ENCODE assay signal across 13 cellular contexts in the genomic region with DNA sequence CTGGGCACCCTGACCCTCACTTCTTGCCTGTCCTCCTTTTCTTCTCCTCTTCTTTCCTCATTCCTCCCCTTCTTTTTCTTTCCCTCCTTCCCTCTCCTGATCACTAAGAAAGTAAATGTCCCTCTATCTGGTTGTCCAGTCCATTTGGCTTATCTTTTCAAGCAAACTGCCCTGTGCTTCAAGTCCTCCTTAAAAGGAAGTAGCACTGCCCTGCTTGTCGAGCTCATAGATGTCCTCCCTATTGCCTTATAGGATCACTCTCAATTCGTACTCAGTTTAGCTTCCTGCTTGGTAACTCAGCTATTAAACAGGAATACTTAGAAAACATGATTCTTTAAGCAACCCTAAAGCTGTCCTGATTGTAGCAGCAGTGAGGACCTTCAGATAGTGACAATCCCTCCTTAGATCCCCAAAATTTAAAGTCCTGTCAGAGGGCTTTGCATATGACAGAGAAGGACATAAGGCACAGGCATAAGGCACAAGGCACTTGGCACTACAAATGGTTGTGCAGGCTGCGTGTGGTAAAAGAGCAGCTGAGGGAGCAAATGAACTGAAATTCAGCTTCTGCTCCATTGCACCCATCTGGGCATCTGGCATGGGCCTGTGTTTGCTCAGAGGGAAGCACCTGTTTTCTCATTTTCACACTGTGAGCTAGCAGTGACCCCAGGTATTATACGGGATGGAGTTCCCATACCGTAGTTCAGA. TPM values are rescaled to one million over a fixed set of nuclear protein-coding genes. Genes with fewer than 3 reads are reported as not detected.
DNase-seq lines count a peak whose midpoint lies in the region; ATAC-seq and TF ChIP-seq lines count a peak whose summit lies in the region.
"Had no signal": no experiment of that assay in that cellular context is flagged by ENCODE, and none has a peak within 500 bp of the region (broad histone marks: within the 10 kb centered on the region; RNA-seq: fewer than 3 reads in every experiment).

No MANE protein-coding gene starts in this region.

- no peak overlapping the region for H3K4me3 ChIP-seq in CD4-positive, CD25-positive, alpha-beta regulatory T cell (ENCODE audit: low read depth, low read length)
- H3K4me3 ChIP-seq in colonic mucosa, result no peak overlapping the region

- H3K36me3 ChIP-seq in CD4-positive, CD25-positive, alpha-beta regulatory T cell (ENCODE audit: control insufficient read depth, insufficient read depth, low read length), result peaks cover 80% of the 10 kb centered on the region
- no peaks in the 10 kb centered on the region for H3K36me3 ChIP-seq in colonic mucosa
- H3K36me3 ChIP-seq: BE2C had no signal

- peaks cover 44% of the 10 kb centered on the region for H3K36me3 Mint-ChIP-seq in CD4-positive, CD25-positive, alpha-beta regulatory T cell
- H3K36me3 Mint-ChIP-seq in activated T-helper 1 cell treated with anti-CD3 and anti-CD28 coated beads, Interleukin-12 subunit alpha, Interleukin-12 subunit beta, Interleukin-2, Interleukin-4 antibody, amounts not matched to agents 30 ng/mL and 10 ng/mL and 1 ng/mL, durations not matched to agents 14 hours and 24 hours and 36 hours (ENCODE audit: low read depth), result peaks cover 45% of the 10 kb centered on the region

- intact Hi-C loops in activated T-helper 1 cell treated with anti-CD3 and anti-CD28 coated beads, Interleukin-12 subunit alpha, Interleukin-12 subunit beta, Interleukin-2, Interleukin-4 antibody, amounts not matched to agents 30 ng/mL and 10 ng/mL and 1 ng/mL, durations not matched to agents 14 hours and 24 hours and 36 hours (cut with micrococcal nuclease), result no loop called here
- intact Hi-C loops in colonic mucosa (cut with DNase I), result loop anchor here (10.0 kb wide), 1 partner anchor 56 kb away; no protein-coding TSS in a partner anchor

- no peak for DNase-seq in CD4-positive, CD25-positive, alpha-beta regulatory T cell
- no peak for DNase-seq in activated T-helper 1 cell treated with anti-CD3 and anti-CD28 coated beads, Interleukin-12 subunit alpha, Interleukin-12 subunit beta, Interleukin-2, Interleukin-4 antibody, amounts not matched to agents 30 ng/mL and 10 ng/mL and 1 ng/mL, durations not matched to agents 14 hours and 24 hours and 36 hours (ENCODE audit: low spot score)
- DNase-seq in colonic mucosa, result no peak
- no peak for DNase-seq in AG08396 (ENCODE audit: low spot score)
- DNase-seq in 8988T, result no peak
- DNase-seq: activated T-cell treated with anti-CD3 and anti-CD28 coated beads, Interleukin-2, amount 50 U/mL, for 24 hours; BE2C; effector CD4-positive, alpha-beta T cell; posterior cingulate gyrus had no signal

- H3K27me3 ChIP-seq in CD4-positive, CD25-positive, alpha-beta regulatory T cell (ENCODE audit: control insufficient read depth, insufficient read depth, low read length), result no peaks in the 10 kb centered on the region
- no peaks in the 10 kb centered on the region for H3K27me3 ChIP-seq in colonic mucosa
- H3K27me3 ChIP-seq: BE2C had no signal

- no peaks in the 10 kb centered on the region for H3K9me3 ChIP-seq in CD4-positive, CD25-positive, alpha-beta regulatory T cell (ENCODE audit: control insufficient read depth in 2 of 2, low read length in 2 of 2)
- no peaks in the 10 kb centered on the region for H3K9me3 ChIP-seq in colonic mucosa
- H3K9me3 ChIP-seq: BE2C had no signal

- peak in 1 of 2 donors; percentile 33 for ATAC-seq in CD4-positive, CD25-positive, alpha-beta regulatory T cell (ENCODE audit: low read depth in 2 of 2)
- ATAC-seq in GM19035 (IDR thresholded peaks at IDR 0.05; ENCODE audit: unreplicated experiment) (peak; percentile 37), HG03066 (IDR thresholded peaks at IDR 0.05; ENCODE audit: low read depth, unreplicated experiment) (peak; percentile 34), GM18520 (IDR thresholded peaks at IDR 0.05; ENCODE audit: unreplicated experiment) (no peak)
- ATAC-seq: Right ventricle myocardium inferior had no signal

- no peaks in the 10 kb centered on the region for H3K9me3 Mint-ChIP-seq in CD4-positive, CD25-positive, alpha-beta regulatory T cell
- H3K9me3 Mint-ChIP-seq in activated T-helper 1 cell treated with anti-CD3 and anti-CD28 coated beads, Interleukin-12 subunit alpha, Interleukin-12 subunit beta, Interleukin-2, Interleukin-4 antibody, amounts not matched to agents 30 ng/mL and 10 ng/mL and 1 ng/mL, durations not matched to agents 14 hours and 24 hours and 36 hours, result no peaks in the 10 kb centered on the region
- H3K9me3 Mint-ChIP-seq: activated T-cell treated with anti-CD3 and anti-CD28 coated beads, Interleukin-2, amount 50 U/mL, for 24 hours had no signal

- H3K27ac Mint-ChIP-seq in CD4-positive, CD25-positive, alpha-beta regulatory T cell, result peak overlapping the region; percentile 13 to 72 (median 27)
- H3K27ac Mint-ChIP-seq in activated T-helper 1 cell treated with anti-CD3 and anti-CD28 coated beads, Interleukin-12 subunit alpha, Interleukin-12 subunit beta, Interleukin-2, Interleukin-4 antibody, amounts not matched to agents 30 ng/mL and 10 ng/mL and 1 ng/mL, durations not matched to agents 14 hours and 24 hours and 36 hours, result peak overlapping the region; percentile 35
- H3K27ac Mint-ChIP-seq: activated T-cell treated with anti-CD3 and anti-CD28 coated beads, Interleukin-2, amount 50 U/mL, for 24 hours had no signal

- no peak overlapping the region for H3K27ac ChIP-seq in CD4-positive, CD25-positive, alpha-beta regulatory T cell (ENCODE audit: insufficient read depth, low read length, poor library complexity, severe bottlenecking)
- H3K27ac ChIP-seq in colonic mucosa, result no peak overlapping the region

- H3K27me3 Mint-ChIP-seq in CD4-positive, CD25-positive, alpha-beta regulatory T cell, result no peaks in the 10 kb centered on the region
- no peaks in the 10 kb centered on the region for H3K27me3 Mint-ChIP-seq in activated T-helper 1 cell treated with anti-CD3 and anti-CD28 coated beads, Interleukin-12 subunit alpha, Interleukin-12 subunit beta, Interleukin-2, Interleukin-4 antibody, amounts not matched to agents 30 ng/mL and 10 ng/mL and 1 ng/mL, durations not matched to agents 14 hours and 24 hours and 36 hours (ENCODE audit: insufficient read depth)
- H3K27me3 Mint-ChIP-seq: activated T-cell treated with anti-CD3 and anti-CD28 coated beads, Interleukin-2, amount 50 U/mL, for 24 hours had no signal

- H3K4me1 Mint-ChIP-seq in CD4-positive, CD25-positive, alpha-beta regulatory T cell, result peaks cover 9 to 17% (median 11%) of the 10 kb centered on the region in 4 donors
- H3K4me1 Mint-ChIP-seq in activated T-helper 1 cell treated with anti-CD3 and anti-CD28 coated beads, Interleukin-12 subunit alpha, Interleukin-12 subunit beta, Interleukin-2, Interleukin-4 antibody, amounts not matched to agents 30 ng/mL and 10 ng/mL and 1 ng/mL, durations not matched to agents 14 hours and 24 hours and 36 hours (ENCODE audit: low read depth), result peaks cover 46% of the 10 kb centered on the region

- no peak overlapping the region for H3K9ac ChIP-seq in colonic mucosa (ENCODE audit: low read depth in 2 of 2, low read length in 2 of 2)

- H3K4me1 ChIP-seq in CD4-positive, CD25-positive, alpha-beta regulatory T cell (ENCODE audit: control insufficient read depth, insufficient read depth, low read length, poor library complexity, severe bottlenecking), result no peaks in the 10 kb centered on the region
- H3K4me1 ChIP-seq in colonic mucosa, result no peaks in the 10 kb centered on the region
- H3K4me1 ChIP-seq: BE2C had no signal

- TF ChIP-seq CTCF in colonic mucosa (IDR thresholded peaks at IDR 0.05), result no peak

- no peak overlapping the region for H3K4me3 Mint-ChIP-seq in CD4-positive, CD25-positive, alpha-beta regulatory T cell
- no peak overlapping the region for H3K4me3 Mint-ChIP-seq in activated T-helper 1 cell treated with anti-CD3 and anti-CD28 coated beads, Interleukin-12 subunit alpha, Interleukin-12 subunit beta, Interleukin-2, Interleukin-4 antibody, amounts not matched to agents 30 ng/mL and 10 ng/mL and 1 ng/mL, durations not matched to agents 14 hours and 24 hours and 36 hours
- H3K4me3 Mint-ChIP-seq: activated T-cell treated with anti-CD3 and anti-CD28 coated beads, Interleukin-2, amount 50 U/mL, for 24 hours had no signal

RNA-seq across cellular contexts. Expression of a gene that starts 26.1 kb away (rescaled TPM):
- 60.0 TPM for total RNA-seq in CD4-positive, CD25-positive, alpha-beta regulatory T cell
- 100 to 1,000 TPM; 122 to 163 (median 141) TPM for polyA plus RNA-seq in CD4-positive, CD25-positive, alpha-beta regulatory T cell
- 46.8 and 50.1 TPM in 2 replicates for total RNA-seq in activated T-helper 1 cell treated with anti-CD3 and anti-CD28 coated beads, Interleukin-12 subunit alpha, Interleukin-12 subunit beta, Interleukin-2, Interleukin-4 antibody, amounts not matched to agents 30 ng/mL and 10 ng/mL and 1 ng/mL, durations not matched to agents 14 hours and 24 hours and 36 hours
- 1 to 10 TPM; 1.1 to 1.4 TPM for total RNA-seq in colonic mucosa

RNA-seq across cellular contexts. Expression of a gene that starts 30.2 kb away (rescaled TPM):
- total RNA-seq in CD4-positive, CD25-positive, alpha-beta regulatory T cell, result 135 TPM
- 10 to 100 TPM; 20.7 to 36.4 (median 27.1) TPM for polyA plus RNA-seq in CD4-positive, CD25-positive, alpha-beta regulatory T cell
- total RNA-seq in activated T-helper 1 cell treated with anti-CD3 and anti-CD28 coated beads, Interleukin-12 subunit alpha, Interleukin-12 subunit beta, Interleukin-2, Interleukin-4 antibody, amounts not matched to agents 30 ng/mL and 10 ng/mL and 1 ng/mL, durations not matched to agents 14 hours and 24 hours and 36 hours, result 16.3 and 17.2 TPM in 2 replicates
- total RNA-seq in colonic mucosa, result 1 to 10 TPM; 1.3 to 3.0 TPM

Comparison
In these comparisons a context has a peak if more than half of its experiments do, and no peak if none do; other contexts are left out.
1. RNA of a gene that starts 26.1 kb away (total RNA-seq): 60.0 TPM in CD4-positive, CD25-positive, alpha-beta regulatory T cell (single experiment) and 46.8 to 50.1 TPM in activated T-helper 1 cell treated with anti-CD3 and anti-CD28 coated beads, Interleukin-12 subunit alpha, Interleukin-12 subunit beta, Interleukin-2, Interleukin-4 antibody, amounts not matched to agents 30 ng/mL and 10 ng/mL and 1 ng/mL, durations not matched to agents 14 hours and 24 hours and 36 hours; 1.1 to 1.4 TPM in colonic mucosa; every median in the first group is over 10 times any median in the second.